Comparison of ENCODE assay signal across 9 cellular contexts in genomic region chr12:88052686-88053085, GRCh38. TPM values are rescaled to one million over a fixed set of nuclear protein-coding genes. Genes with fewer than 3 reads are reported as not detected.
DNase-seq lines count a peak whose midpoint lies in the region; ATAC-seq and TF ChIP-seq lines count a peak whose summit lies in the region.
"Had no signal": no experiment of that assay in that cellular context is flagged by ENCODE, and none has a peak within 500 bp of the region (broad histone marks: within the 10 kb centered on the region; RNA-seq: fewer than 3 reads in every experiment).

No MANE protein-coding gene starts in this region.

- no peak for ATAC-seq in CD8-positive, alpha-beta T cell
- ATAC-seq in GM18867 (IDR thresholded peaks at IDR 0.05; ENCODE audit: unreplicated experiment) (peak; percentile 60), esophagus mucosa (peak; percentile 74)

- H3K4me1 ChIP-seq in CD8-positive, alpha-beta T cell (ENCODE audit: insufficient read depth, low read length), result no peaks in the 10 kb centered on the region

- H3K27ac Mint-ChIP-seq in CD8-positive, alpha-beta T cell, result peak overlapping the region; percentile 20
- no peak overlapping the region for H3K27ac Mint-ChIP-seq in progenitor cell of endocrine pancreas

- peaks cover 12% of the 10 kb centered on the region for H3K36me3 ChIP-seq in CD8-positive, alpha-beta T cell (ENCODE audit: insufficient read depth, low read length)

- TF ChIP-seq CTCF in CD8-positive, alpha-beta T cell (IDR thresholded peaks at IDR 0.05), result no peak
- peak; percentile 47 for TF ChIP-seq CTCF in progenitor cell of endocrine pancreas (IDR thresholded peaks at IDR 0.05; ENCODE audit: unreplicated experiment)

- POLR2A ChIA-PET in CD8-positive, alpha-beta T cell (lab: Charles Lee), result no interaction called here

- peaks cover 55% of the 10 kb centered on the region for H3K36me3 Mint-ChIP-seq in CD8-positive, alpha-beta T cell
- H3K36me3 Mint-ChIP-seq in progenitor cell of endocrine pancreas (ENCODE audit: insufficient read depth), result peaks cover 12% of the 10 kb centered on the region

- H3K9me3 Mint-ChIP-seq in CD8-positive, alpha-beta T cell, result no peaks in the 10 kb centered on the region
- no peaks in the 10 kb centered on the region for H3K9me3 Mint-ChIP-seq in progenitor cell of endocrine pancreas (ENCODE audit: low read depth)

- H3K4me3 ChIP-seq in CD8-positive, alpha-beta T cell (ENCODE audit: low read depth, low read length), result no peak overlapping the region
- H3K4me3 ChIP-seq: SK-N-MC had no signal

- intact Hi-C loops in CD8-positive, alpha-beta T cell (cut with DNase I, micrococcal nuclease), result no loop called here

- CTCF ChIA-PET in CD8-positive, alpha-beta T cell (lab: Charles Lee), result no interaction called here

- TF ChIP-seq RAD21 in Ishikawa (IDR thresholded peaks at IDR 0.05; ENCODE audit: low read depth), result peak; percentile 42; the same call in 1 of the 2 replicates

- no peak for TF ChIP-seq EP300 in Ishikawa (IDR thresholded peaks at IDR 0.05; ENCODE audit: borderline replicate concordance)

- no peak overlapping the region for H3K4me3 Mint-ChIP-seq in CD8-positive, alpha-beta T cell
- no peak overlapping the region for H3K4me3 Mint-ChIP-seq in progenitor cell of endocrine pancreas (ENCODE audit: low read depth)

- H3K4me1 Mint-ChIP-seq in CD8-positive, alpha-beta T cell (ENCODE audit: low read depth), result no peaks in the 10 kb centered on the region
- H3K4me1 Mint-ChIP-seq in progenitor cell of endocrine pancreas (ENCODE audit: low read depth), result no peaks in the 10 kb centered on the region

- no peak for DNase-seq in CD8-positive, alpha-beta T cell
- DNase-seq in RPMI8226 (peak; percentile 26), progenitor cell of endocrine pancreas (ENCODE audit: low spot score, unreplicated experiment) (no peak), GF-D8 (lab: John Stamatoyannopoulos, UW) (no peak)
- DNase-seq in activated CD8-positive, alpha-beta memory T cell treated with anti-CD3 and anti-CD28 coated beads, Interleukin-2, amount 50 U/mL, for 48 hours, result no peak

- H3K27me3 Mint-ChIP-seq in CD8-positive, alpha-beta T cell (ENCODE audit: low read depth), result no peaks in the 10 kb centered on the region
- H3K27me3 Mint-ChIP-seq in progenitor cell of endocrine pancreas, result no peaks in the 10 kb centered on the region

- H3K27ac ChIP-seq in CD8-positive, alpha-beta T cell (ENCODE audit: low read depth, low read length), result no peak overlapping the region
- H3K27ac ChIP-seq: SK-N-MC had no signal

- H3K27me3 ChIP-seq in CD8-positive, alpha-beta T cell (ENCODE audit: insufficient read depth, low read length), result no peaks in the 10 kb centered on the region

- no peaks in the 10 kb centered on the region for H3K9me3 ChIP-seq in CD8-positive, alpha-beta T cell (ENCODE audit: low read length)

TF ChIP-seq in Ishikawa, 13 proteins besides CTCF, POLR2A, EP300 and RAD21:
- TF ChIP-seq, protein P1, sequence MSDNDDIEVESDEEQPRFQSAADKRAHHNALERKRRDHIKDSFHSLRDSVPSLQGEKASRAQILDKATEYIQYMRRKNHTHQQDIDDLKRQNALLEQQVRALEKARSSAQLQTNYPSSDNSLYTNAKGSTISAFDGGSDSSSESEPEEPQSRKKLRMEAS (IDR thresholded peaks at IDR 0.05), result no peak
- TF ChIP-seq TCF12 (IDR thresholded peaks at IDR 0.05; ENCODE audit: low read depth) (no peak), REST (IDR thresholded peaks at IDR 0.05; ENCODE audit: low read depth) (no peak), CEBPB (IDR thresholded peaks at IDR 0.05) (no peak), TAF1 (IDR thresholded peaks at IDR 0.05; ENCODE audit: low read depth) (no peak), NFIC (IDR thresholded peaks at IDR 0.05) (no peak), CREB1 (IDR thresholded peaks at IDR 0.05; ENCODE audit: low read depth) (no peak), ZBTB7A (IDR thresholded peaks at IDR 0.05; ENCODE audit: low read depth) (no peak), TEAD4 (IDR thresholded peaks at IDR 0.05) (no peak), FOXM1 (IDR thresholded peaks at IDR 0.05; ENCODE audit: borderline replicate concordance, low read depth) (no peak), YY1 (IDR thresholded peaks at IDR 0.05; ENCODE audit: low read depth) (no peak), EGR1 (IDR thresholded peaks at IDR 0.05) (no peak)
- TF ChIP-seq, protein P2, sequence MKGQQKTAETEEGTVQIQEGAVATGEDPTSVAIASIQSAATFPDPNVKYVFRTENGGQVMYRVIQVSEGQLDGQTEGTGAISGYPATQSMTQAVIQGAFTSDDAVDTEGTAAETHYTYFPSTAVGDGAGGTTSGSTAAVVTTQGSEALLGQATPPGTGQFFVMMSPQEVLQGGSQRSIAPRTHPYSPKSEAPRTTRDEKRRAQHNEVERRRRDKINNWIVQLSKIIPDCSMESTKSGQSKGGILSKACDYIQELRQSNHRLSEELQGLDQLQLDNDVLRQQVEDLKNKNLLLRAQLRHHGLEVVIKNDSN (IDR thresholded peaks at IDR 0.05), result no peak

RNA-seq across cellular contexts. Expression of gene C12orf50, which starts 23.5 kb away (rescaled TPM):
- total RNA-seq in CD8-positive, alpha-beta T cell, result under 1 TPM; 0.08 to 0.22 TPM
- total RNA-seq in esophagus mucosa (not detected), progenitor cell of endocrine pancreas (0.10 and 0.16 TPM in 2 replicates)
